Comparison of ENCODE assay signal across 31 cellular contexts in the genomic region with DNA sequence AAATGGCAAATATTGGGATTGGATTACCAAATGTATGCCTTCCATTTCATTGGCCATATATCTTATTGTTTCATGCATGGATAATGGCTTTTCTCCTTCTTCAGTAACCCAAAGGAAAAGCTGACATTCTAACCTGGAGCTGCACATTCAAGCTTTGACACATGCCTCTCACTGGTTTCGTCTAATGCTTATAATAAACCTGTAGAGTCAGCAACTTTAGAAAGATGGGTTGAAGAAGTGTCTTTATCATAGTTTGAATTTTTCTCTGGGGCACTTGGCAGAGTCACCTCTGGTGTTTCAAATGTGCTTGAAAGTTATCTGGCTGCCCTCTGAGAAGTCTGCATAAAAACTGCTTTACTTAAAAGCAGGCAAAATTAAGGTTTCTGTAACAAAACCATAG.
"Had no signal": no experiment of that assay in that cellular context is flagged by ENCODE, and none has a peak within 500 bp of the region (broad histone marks: within the 10 kb centered on the region; RNA-seq: fewer than 3 reads in every experiment).

No MANE protein-coding gene starts in this region.

- H3K9me2 ChIP-seq: SK-N-SH had no signal

- ATAC-seq: PC-3 had no signal

- H3K27me3 ChIP-seq: Peyer's patch had no signal

- H3K27ac ChIP-seq: Peyer's patch, SJSA1 had no signal

- H3K4me2 ChIP-seq: SK-N-SH had no signal

- H3K9ac ChIP-seq: SK-N-SH had no signal

- H3K9me3 ChIP-seq: Peyer's patch, SJSA1, SK-N-SH had no signal

- H3K4me1 ChIP-seq: Peyer's patch, SJSA1 had no signal

- H3K4me3 ChIP-seq: Peyer's patch, SJSA1 had no signal

- H3K36me3 ChIP-seq: Peyer's patch, SJSA1 had no signal

- DNase-seq: Karpas-422, NCI-H1048, NCI-H1092 treated with DMSO at 0.1 percent for 48 hours, NCI-H1105 treated with DMSO at 0.1 percent for 48 hours, NCI-H1436, NCI-H146, NCI-H1694, NCI-H187, NCI-H1930, NCI-H2029 treated with DMSO at 0.1 percent for 48 hours, NCI-H2081 treated with DMSO at 0.1 percent for 48 hours, NCI-H2107, NCI-H2171, NCI-H226, NCI-H446 treated with DMSO at 0.1 percent for 48 hours, NCI-H524, NCI-H526, NCI-H69, NCI-H748 treated with DMSO at 0.1 percent for 48 hours, NCI-H82, OCI-M1, PC-3, Peyer's patch, Right ventricle myocardium superior, RPMI8226, SHP77 treated with DMSO at 0.1 percent for 48 hours, SK-N-SH, SW 1271, T-helper 1 cell, T-helper 2 cell had no signal
